ENCODE assay signal across 9 cellular contexts in the genomic region with DNA sequence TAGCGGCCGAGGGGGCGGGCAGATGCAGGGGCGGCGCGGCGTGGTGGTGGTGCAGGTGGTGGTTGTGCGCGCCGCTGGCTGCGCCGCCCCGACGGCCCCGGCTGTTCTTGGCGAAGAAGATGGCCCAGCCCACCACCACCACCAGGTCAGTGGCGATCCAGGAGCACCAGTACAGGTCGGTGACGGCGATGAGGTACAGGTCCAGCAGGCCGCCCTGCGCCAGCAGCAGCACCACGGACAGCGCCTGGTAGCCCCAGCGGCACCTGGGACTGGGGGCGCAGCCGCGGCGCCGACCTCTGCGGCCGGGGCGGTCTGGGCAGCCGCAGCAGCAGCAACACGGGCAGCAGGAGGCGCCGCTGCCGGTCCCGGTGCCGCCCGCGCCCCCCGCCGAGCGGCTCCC. TPM values are rescaled to one million over a fixed set of nuclear protein-coding genes. Genes with fewer than 3 reads are reported as not detected.
DNase-seq lines count a peak whose midpoint lies in the region; ATAC-seq and TF ChIP-seq lines count a peak whose summit lies in the region.
"Had no signal": no experiment of that assay in that cellular context is flagged by ENCODE, and none has a peak within 500 bp of the region (broad histone marks: within the 10 kb centered on the region; RNA-seq: fewer than 3 reads in every experiment).

No MANE protein-coding gene starts in this region.

- peak overlapping the region in 2 of 3 donors; percentile 28 to 82 for H3K4me3 Mint-ChIP-seq in T-cell

- H3K27me3 Mint-ChIP-seq in T-cell, result peaks cover 6 to 28% of the 10 kb centered on the region in 2 donors

- no peak for TF ChIP-seq CTCF in astrocyte of the spinal cord (IDR thresholded peaks at IDR 0.05; ENCODE audit: low read depth, low read length)
- no peak for TF ChIP-seq CTCF in kidney epithelial cell (IDR thresholded peaks at IDR 0.05; ENCODE audit: insufficient read depth, low read length, poor library complexity, severe bottlenecking)

- POLR2A ChIA-PET in T-cell (lab: Charles Lee), result no interaction called here

- CTCF ChIA-PET in T-cell (lab: Charles Lee), result interaction anchor here in 1 of 2 donors (0.6 kb wide), 1 partner anchor 63 kb away, joined by 3 read pairs; no protein-coding TSS in a partner anchor

- no peak overlapping the region for H3K27ac Mint-ChIP-seq in T-cell
- H3K27ac Mint-ChIP-seq: IgD-negative memory B cell had no signal

- peaks cover 46 to 47% (median 46%) of the 10 kb centered on the region in 3 donors for H3K4me1 Mint-ChIP-seq in T-cell

- peaks cover 26% of the 10 kb centered on the region for H3K27me3 ChIP-seq in kidney epithelial cell (ENCODE audit: control insufficient read depth, insufficient read depth, low read length)

- peak; percentile 57 to 70 (median 62) for ATAC-seq in T-cell (replicated peaks in 1 of 4)
- no peak for ATAC-seq in HG03280 (IDR thresholded peaks at IDR 0.05; ENCODE audit: unreplicated experiment)

- H3K4me3 ChIP-seq in astrocyte of the spinal cord (ENCODE audit: low read depth, low read length) (no peak overlapping the region), kidney epithelial cell (ENCODE audit: low read depth, low read length) (peak overlapping the region; percentile 45)

- H3K36me3 Mint-ChIP-seq in T-cell, result no peaks in the 10 kb centered on the region
- H3K36me3 Mint-ChIP-seq: IgD-negative memory B cell had no signal

- DNase-seq in GM19238 (ENCODE audit: insufficient read length, low spot score) (peak; percentile 61), T-cell (peak in 29 of 34 experiments; percentile 17 to 69 (median 40)), astrocyte of the spinal cord (ENCODE audit: low read depth, low spot score) (peak; percentile 29), kidney epithelial cell (ENCODE audit: low read depth) (no peak), NCI-H1436 treated with DMSO at 0.1 percent for 48 hours (lab: John Stamatoyannopoulos, UW) (no peak), pons (ENCODE audit: low spot score) (no peak)
- peak; percentile 43 to 50 for DNase-seq in stimulated activated CD4-positive, alpha-beta T cell treated with anti-CD3 and anti-CD28 coated beads, Interleukin-4, amount 100 ng/mL, for 48 hours (ENCODE audit: low read depth in 2 of 2)

- H3K36me3 ChIP-seq in kidney epithelial cell (ENCODE audit: control insufficient read depth, insufficient read depth, low read length), result no peaks in the 10 kb centered on the region

- in situ Hi-C loops in astrocyte of the spinal cord (cut with HindIII; ENCODE audit: low sequenced_read_pairs), result no loop called here

- H3K9me3 Mint-ChIP-seq in T-cell, result no peaks in the 10 kb centered on the region
- H3K9me3 Mint-ChIP-seq: IgD-negative memory B cell had no signal

RNA-seq across cellular contexts. Expression of gene TMEM121B, which starts 0.9 kb away (rescaled TPM):
- total RNA-seq in T-cell (under 1 TPM in 3 of 5 donors, not detected in 2; 0.13 to 0.19 (median 0.15) TPM), kidney epithelial cell (1.5 and 2.5 TPM in 2 replicates)

RNA-seq across cellular contexts. Expression of gene IL17RA, which starts 35.5 kb away (rescaled TPM):
- total RNA-seq in T-cell (10 to 100 TPM; 38.8 to 72.7 (median 61.8) TPM), kidney epithelial cell (10.5 and 11.7 TPM in 2 replicates)

RNA-seq across cellular contexts. Expression of gene HDHD5, which starts 38.8 kb away (rescaled TPM):
- total RNA-seq in T-cell, result 10 to 100 TPM; 17.6 to 34.2 (median 30.1) TPM
- total RNA-seq in kidney epithelial cell, result 44.7 and 62.2 TPM in 2 replicates

Comparison
In these comparisons a context has a peak if more than half of its experiments do, and no peak if none do; other contexts are left out.
1. DNase-seq: peak in GM19238 (single experiment), T-cell (29 of 34), astrocyte of the spinal cord (single experiment) and stimulated activated CD4-positive, alpha-beta T cell treated with anti-CD3 and anti-CD28 coated beads, Interleukin-4, amount 100 ng/mL, for 48 hours (2 of 2); none in kidney epithelial cell (single experiment), NCI-H1436 treated with DMSO at 0.1 percent for 48 hours (single experiment) and pons (single experiment).